Comparison of ENCODE assay signal across 1 cellular context in genomic region chr12:92192361-92192760, GRCh38.
TF ChIP-seq lines count a peak whose summit lies in the region.

No MANE protein-coding gene starts in this region.

TF ChIP-seq in SK-N-SH, 30 proteins besides CTCF, POLR2A, EP300 and RAD21 (continued from another document):
- TF ChIP-seq YY1 (IDR thresholded peaks at IDR 0.05; ENCODE audit: low read depth) (no peak), POLR2AphosphoS5 (IDR thresholded peaks at IDR 0.05; ENCODE audit: low read depth, low read length) (no peak)
